Comparison of ENCODE assay signal across 23 cellular contexts in genomic region chr11:2289859-2290258, GRCh38. TPM values are rescaled to one million over a fixed set of nuclear protein-coding genes. Genes with fewer than 3 reads are reported as not detected.
DNase-seq lines count a peak whose midpoint lies in the region; ATAC-seq and TF ChIP-seq lines count a peak whose summit lies in the region.
"Had no signal": no experiment of that assay in that cellular context is flagged by ENCODE, and none has a peak within 500 bp of the region (broad histone marks: within the 10 kb centered on the region; RNA-seq: fewer than 3 reads in every experiment).

No MANE protein-coding gene starts in this region.

- H3K36me3 Mint-ChIP-seq in WTC11 (no peaks in the 10 kb centered on the region), osteocyte (ENCODE audit: unreplicated experiment) (no peaks in the 10 kb centered on the region)
- peaks cover 0 to 9% of the 10 kb centered on the region in 2 donors for H3K36me3 Mint-ChIP-seq in CD4-positive, alpha-beta memory T cell

- H3K9me3 ChIP-seq in left lung = no peaks in the 10 kb centered on the region
- H3K9me3 ChIP-seq in CD4-positive, alpha-beta memory T cell (ENCODE audit: control insufficient read depth in 1 of 2, low read length in 2 of 2) = no peaks in the 10 kb centered on the region
- H3K9me3 ChIP-seq: BLaER1, gastroesophageal sphincter, HAP-1, Peyer's patch, psoas muscle, upper lobe of right lung had no signal

- CTCF ChIA-PET in WTC11 (lab: Charles Lee) = interaction anchor here (1.1 to 2.3 kb wide), 3 partner anchors 9 to 130 kb away, joined by 3 to 9 read pairs (median 4); no protein-coding TSS in a partner anchor
- CTCF ChIA-PET in CD4-positive, alpha-beta memory T cell (lab: Charles Lee; ENCODE audit: partially characterized antibody) = interaction anchor here (0.9 kb wide), 1 partner anchor 15 kb away, joined by 3 read pairs; no protein-coding TSS in a partner anchor

- intact Hi-C loops in left lung (cut with DNase I) = no loop called here
- intact Hi-C loops in CD4-positive, alpha-beta memory T cell (cut with micrococcal nuclease) = no loop called here

- H3K4me3 ChIP-seq in H7 (ENCODE audit: insufficient read depth, low read depth, low read length) (no peak overlapping the region), left lung (no peak overlapping the region)
- H3K4me3 ChIP-seq in CD4-positive, alpha-beta memory T cell (ENCODE audit: low read length in 2 of 2) = no peak overlapping the region
- H3K4me3 ChIP-seq: BLaER1, gastroesophageal sphincter, HAP-1, hepatocyte, Peyer's patch, psoas muscle, upper lobe of right lung had no signal

- POLR2A ChIA-PET in WTC11 (lab: Charles Lee) = no interaction called here
- POLR2A ChIA-PET in CD4-positive, alpha-beta memory T cell (lab: Charles Lee; ENCODE audit: partially characterized antibody) = no interaction called here

- no peak overlapping the region for H3K4me3 Mint-ChIP-seq in WTC11
- no peak overlapping the region for H3K4me3 Mint-ChIP-seq in osteocyte (ENCODE audit: unreplicated experiment)
- H3K4me3 Mint-ChIP-seq in CD4-positive, alpha-beta memory T cell = no peak overlapping the region
- H3K4me3 Mint-ChIP-seq: activated CD4-positive, alpha-beta T cell treated with anti-CD3 and anti-CD28 coated beads, Interleukin-2, amount 10 ng/mL, durations not matched to agents 24 days and 14 days; activated T-cell treated with anti-CD3 and anti-CD28 coated beads, Interleukin-2, amount 50 U/mL, for 24 hours had no signal

- H3K27me3 ChIP-seq in H7 (ENCODE audit: control insufficient read depth, insufficient read depth, low read length) = no peaks in the 10 kb centered on the region
- H3K27me3 ChIP-seq in left lung = peaks cover 0 to 18% of the 10 kb centered on the region in 2 donors
- H3K27me3 ChIP-seq in CD4-positive, alpha-beta memory T cell (ENCODE audit: insufficient read depth, low read length) = no peaks in the 10 kb centered on the region
- H3K27me3 ChIP-seq: Peyer's patch, upper lobe of right lung had no signal

- ATAC-seq in WTC11 (no peak), left lung (no peak), GM21576 (IDR thresholded peaks at IDR 0.05; ENCODE audit: unreplicated experiment) (no peak)
- ATAC-seq: gastroesophageal sphincter, psoas muscle, upper lobe of right lung had no signal

- H3K36me3 ChIP-seq in H7 (replicated peaks; ENCODE audit: control insufficient read depth, insufficient read depth, low read length) (no peaks in the 10 kb centered on the region), left lung (no peaks in the 10 kb centered on the region)
- H3K36me3 ChIP-seq in CD4-positive, alpha-beta memory T cell (ENCODE audit: insufficient read depth, low read length) = no peaks in the 10 kb centered on the region
- H3K36me3 ChIP-seq: BLaER1, brain microvascular endothelial cell, gastroesophageal sphincter, HAP-1, Peyer's patch, upper lobe of right lung had no signal

- H3K27me3 Mint-ChIP-seq in WTC11 (ENCODE audit: low read depth) (peaks cover 59% of the 10 kb centered on the region), osteocyte (ENCODE audit: unreplicated experiment) (peaks cover 52% of the 10 kb centered on the region)
- peaks cover 2 to 10% of the 10 kb centered on the region in 2 donors for H3K27me3 Mint-ChIP-seq in CD4-positive, alpha-beta memory T cell
- H3K27me3 Mint-ChIP-seq: activated T-cell treated with anti-CD3 and anti-CD28 coated beads, Interleukin-2, amount 50 U/mL, for 24 hours had no signal

- H3K4me1 ChIP-seq in left lung = peaks cover 0 to 7% of the 10 kb centered on the region in 2 donors
- H3K4me1 ChIP-seq in CD4-positive, alpha-beta memory T cell (ENCODE audit: insufficient read depth, low read length) = no peaks in the 10 kb centered on the region
- H3K4me1 ChIP-seq: BLaER1, gastroesophageal sphincter, HAP-1, Peyer's patch, psoas muscle, upper lobe of right lung had no signal

- DNase-seq in H7 (peak; percentile 40), WTC11 (ENCODE audit: low spot score) (peak; percentile 8), left lung (no peak), osteocyte (ENCODE audit: extremely low spot score, unreplicated experiment) (peak; percentile 75)
- DNase-seq in CD4-positive, alpha-beta memory T cell = no peak
- DNase-seq in stimulated activated CD4-positive, alpha-beta T cell treated with anti-CD3 and anti-CD28 coated beads, Interleukin-4, amount 100 ng/mL, for 1 hour = no peak
- DNase-seq: activated CD4-positive, alpha-beta T cell treated with anti-CD3 and anti-CD28 coated beads, Interleukin-2, amount 10 ng/mL, durations not matched to agents 24 days and 14 days; activated gamma-delta T cell treated with Interleukin-2 at 50 U/mL for 16 hours; activated T-cell treated with anti-CD3 and anti-CD28 coated beads, Interleukin-2, amount 50 U/mL, for 24 hours; amygdala; brain microvascular endothelial cell; left cardiac atrium; mesendoderm; NCI-H2107; T1000 had no signal

- H3K4me1 Mint-ChIP-seq in WTC11 = peaks cover 8% of the 10 kb centered on the region; the same call in 1 of the 2 replicates
- H3K4me1 Mint-ChIP-seq in osteocyte (ENCODE audit: unreplicated experiment) = peaks cover 3% of the 10 kb centered on the region
- peaks cover 6 to 28% (median 7%) of the 10 kb centered on the region in 4 donors for H3K4me1 Mint-ChIP-seq in CD4-positive, alpha-beta memory T cell

- H3K27ac Mint-ChIP-seq in WTC11 = no peak overlapping the region
- H3K27ac Mint-ChIP-seq in osteocyte (ENCODE audit: unreplicated experiment) = no peak overlapping the region
- peak overlapping the region in 1 of 7 donors; percentile 70 for H3K27ac Mint-ChIP-seq in CD4-positive, alpha-beta memory T cell
- H3K27ac Mint-ChIP-seq: activated CD4-positive, alpha-beta T cell treated with anti-CD3 and anti-CD28 coated beads, Interleukin-2, amount 10 ng/mL, durations not matched to agents 24 days and 14 days; activated T-cell treated with anti-CD3 and anti-CD28 coated beads, Interleukin-2, amount 50 U/mL, for 24 hours had no signal

- H3K27ac ChIP-seq in left lung = peak overlapping the region; percentile 19 to 20
- H3K27ac ChIP-seq in CD4-positive, alpha-beta memory T cell (ENCODE audit: low read depth, low read length) = no peak overlapping the region
- H3K27ac ChIP-seq: BLaER1, brain microvascular endothelial cell, gastroesophageal sphincter, hepatocyte, Peyer's patch, psoas muscle, upper lobe of right lung had no signal

- H3K9me3 Mint-ChIP-seq in WTC11 (no peaks in the 10 kb centered on the region), osteocyte (ENCODE audit: unreplicated experiment) (no peaks in the 10 kb centered on the region)
- peaks cover 0 to 3% (median 0%) of the 10 kb centered on the region in 8 donors for H3K9me3 Mint-ChIP-seq in CD4-positive, alpha-beta memory T cell
- H3K9me3 Mint-ChIP-seq: activated CD4-positive, alpha-beta T cell treated with anti-CD3 and anti-CD28 coated beads, Interleukin-2, amount 10 ng/mL, durations not matched to agents 24 days and 14 days; activated T-cell treated with anti-CD3 and anti-CD28 coated beads, Interleukin-2, amount 50 U/mL, for 24 hours had no signal

- TF ChIP-seq CTCF in WTC11 (IDR thresholded peaks at IDR 0.05) = no peak
- no peak for TF ChIP-seq CTCF in left lung (IDR thresholded peaks at IDR 0.05)
- no peak for TF ChIP-seq CTCF in osteocyte (IDR thresholded peaks at IDR 0.05)

TF ChIP-seq in WTC11, 78 proteins besides CTCF, POLR2A, EP300 and RAD21 (continues in another document):
- TF ChIP-seq, protein P1, sequence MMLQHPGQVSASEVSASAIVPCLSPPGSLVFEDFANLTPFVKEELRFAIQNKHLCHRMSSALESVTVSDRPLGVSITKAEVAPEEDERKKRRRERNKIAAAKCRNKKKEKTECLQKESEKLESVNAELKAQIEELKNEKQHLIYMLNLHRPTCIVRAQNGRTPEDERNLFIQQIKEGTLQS (CRISPR knock-in tag; conservative IDR thresholded peaks at IDR 0.05) = no peak
- TF ChIP-seq ATF1 (CRISPR knock-in tag; IDR thresholded peaks at IDR 0.05) (no peak), RELA (CRISPR knock-in tag; IDR thresholded peaks at IDR 0.05; ENCODE audit: borderline replicate concordance) (no peak), USF2 (CRISPR knock-in tag; IDR thresholded peaks at IDR 0.05) (no peak), CDX4 (CRISPR knock-in tag; IDR thresholded peaks at IDR 0.05; ENCODE audit: borderline replicate concordance) (no peak), FOXJ3 (CRISPR knock-in tag; IDR thresholded peaks at IDR 0.05; ENCODE audit: borderline replicate concordance) (no peak)

RNA-seq across cellular contexts. Expression of gene C11orf21, which starts 11.9 kb away (rescaled TPM):
- not detected in 2 replicates for total RNA-seq in H7 (2014; rRNA removed; shearing (Covaris generic))
- total RNA-seq in WTC11 (2021) (0.11 to 0.24 TPM in 2 of 3 replicates, not detected in the other), left lung (1 to 10 TPM; 2.7 to 6.9 TPM), osteocyte (0.16 TPM in 1 of 2 replicates, not detected in the other)
- 10 to 100 TPM; 64.5 to 65.6 TPM for total RNA-seq in CD4-positive, alpha-beta memory T cell
- 10 to 100 TPM in 1 of 2 donors, 1 to 10 TPM in 1; 9.4 to 10.8 TPM for polyA plus RNA-seq in CD4-positive, alpha-beta memory T cell

RNA-seq across cellular contexts. Expression of gene TSPAN32, which starts 12.0 kb away (rescaled TPM):
- total RNA-seq in H7 (2014; rRNA removed; shearing (Covaris generic)) = not detected in 2 replicates
- 0.39 TPM in 1 of 3 replicates, not detected in the others for total RNA-seq in WTC11 (2021)
- 1 to 10 TPM; 4.2 to 6.2 TPM for total RNA-seq in left lung
- 0.76 and 1.2 TPM in 2 replicates for total RNA-seq in osteocyte
- 10 to 100 TPM; 41.5 to 50.2 TPM for total RNA-seq in CD4-positive, alpha-beta memory T cell
- 10 to 100 TPM; 14.6 to 52.7 TPM for polyA plus RNA-seq in CD4-positive, alpha-beta memory T cell

RNA-seq across cellular contexts. Expression of gene ASCL2, which starts 19.5 kb away (rescaled TPM):
- total RNA-seq in H7 (2014; rRNA removed; shearing (Covaris generic)) = 0.44 and 0.55 TPM in 2 replicates
- total RNA-seq in WTC11 (2021) = 0.24 to 0.73 TPM (median 0.64 TPM) in 3 replicates
- total RNA-seq in left lung = 1 to 10 TPM in 1 of 2 donors, under 1 TPM in 1; 0.79 to 2.3 TPM
- total RNA-seq in osteocyte = not detected in 2 replicates
- under 1 TPM in 1 of 2 experiments, not detected in 1; 0.29 TPM for total RNA-seq in CD4-positive, alpha-beta memory T cell
- polyA plus RNA-seq in CD4-positive, alpha-beta memory T cell = under 1 TPM in 1 of 2 donors, not detected in 1; 0.57 TPM
- total RNA-seq: psoas muscle had no signal

Comparison
In these comparisons a context has a peak if more than half of its experiments do, and no peak if none do; other contexts are left out.
1. DNase-seq: peak in H7 (single experiment), WTC11 (single experiment) and osteocyte (single experiment); none in left lung (0 of 2), CD4-positive, alpha-beta memory T cell (0 of 5) and stimulated activated CD4-positive, alpha-beta T cell treated with anti-CD3 and anti-CD28 coated beads, Interleukin-4, amount 100 ng/mL, for 1 hour (single experiment).
2. RNA of gene C11orf21, which starts 11.9 kb away (total RNA-seq): 64.5 to 65.6 TPM in CD4-positive, alpha-beta memory T cell; 2.7 to 6.9 TPM in left lung, 0.11 to 0.24 TPM in WTC11, 0.16 TPM in osteocyte and not detected in H7; every median in the first group is over 4 times any median in the second.
3. RNA of gene TSPAN32, which starts 12.0 kb away (total RNA-seq): 41.5 to 50.2 TPM in CD4-positive, alpha-beta memory T cell; 4.2 to 6.2 TPM in left lung, 0.76 to 1.2 TPM in osteocyte, 0.39 TPM in WTC11 and not detected in H7; every median in the first group is over 4 times any median in the second.